ENCODE assay signal across 8 cellular contexts in the genomic region with DNA sequence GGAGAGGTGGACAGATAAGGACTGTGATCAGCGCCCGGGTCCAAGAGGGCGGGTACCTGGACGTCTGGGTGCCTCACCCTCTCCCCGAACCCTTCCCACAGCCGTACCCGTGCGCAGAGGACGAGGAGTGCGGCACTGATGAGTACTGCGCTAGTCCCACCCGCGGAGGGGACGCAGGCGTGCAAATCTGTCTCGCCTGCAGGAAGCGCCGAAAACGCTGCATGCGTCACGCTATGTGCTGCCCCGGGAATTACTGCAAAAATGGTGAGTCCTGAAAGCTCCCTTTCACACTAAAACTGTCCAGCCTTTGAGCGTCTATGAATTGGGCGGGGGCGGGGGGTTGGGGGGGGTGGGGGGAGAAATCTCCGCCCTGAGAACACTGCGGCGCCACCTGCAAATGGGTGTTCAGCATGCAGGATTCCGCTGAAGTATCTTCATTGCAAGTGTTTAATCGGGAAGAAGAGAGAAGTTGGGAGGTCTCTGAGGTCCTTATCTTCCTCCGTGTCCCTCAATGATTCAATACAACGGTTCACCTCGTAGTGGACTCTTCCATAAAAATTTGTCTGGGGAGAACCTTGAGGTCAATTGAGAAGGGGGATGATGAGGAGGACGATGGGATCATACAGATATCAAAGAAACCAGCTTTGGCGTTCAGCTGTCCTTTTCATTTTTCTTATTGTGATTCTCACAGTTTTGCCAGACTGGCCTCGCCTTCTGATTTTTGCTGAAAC. TPM values are rescaled to one million over a fixed set of nuclear protein-coding genes. Genes with fewer than 3 reads are reported as not detected.
DNase-seq lines count a peak whose midpoint lies in the region; ATAC-seq and TF ChIP-seq lines count a peak whose summit lies in the region.

No MANE protein-coding gene starts in this region.

- no peak for DNase-seq in Panc1 (ENCODE audit: low read depth, low spot score)
- peak; percentile 48 for DNase-seq in fibroblast of villous mesenchyme (ENCODE audit: low read depth)
- no peak for DNase-seq in osteocyte (ENCODE audit: extremely low spot score, unreplicated experiment)
- no peak for DNase-seq in activated CD4-positive, CD25-positive, alpha-beta regulatory T cell (lab: John Stamatoyannopoulos, UW)
- no peak for DNase-seq in mesenteric fat pad (ENCODE audit: low spot score)

- H3K4me2 ChIP-seq in DOHH2 (ENCODE audit: low read length): peak overlapping the region; percentile 89

- no peaks in the 10 kb centered on the region for H3K27me3 Mint-ChIP-seq in osteocyte (ENCODE audit: unreplicated experiment)

- H3K9me3 ChIP-seq in DOHH2 (ENCODE audit: control insufficient read depth, insufficient read depth, low read length) (no peaks in the 10 kb centered on the region), Panc1 (ENCODE audit: control insufficient read depth, insufficient read depth, low read depth, low read length) (peaks cover 7% of the 10 kb centered on the region; the same call in 1 of the 2 replicates)

- BruUV-seq in Panc1 (replicated peaks; lab: Mats Ljungman, UMichigan): no TSS peak

- in situ Hi-C loops in Panc1 (cut with HindIII; ENCODE audit: low pct_unique_long_range_greater_than_20kb, low sequenced_read_pairs): no loop called here

- H3K36me3 Mint-ChIP-seq in osteocyte (ENCODE audit: unreplicated experiment): no peaks in the 10 kb centered on the region

- no peaks in the 10 kb centered on the region for H3K9me2 ChIP-seq in DOHH2 (replicated peaks; ENCODE audit: control insufficient read depth, low read length)

- H3K9me3 Mint-ChIP-seq in osteocyte (ENCODE audit: unreplicated experiment): no peaks in the 10 kb centered on the region

- peak; percentile 22 for ATAC-seq in Panc1
- no peak for ATAC-seq in HG02970 (IDR thresholded peaks at IDR 0.05; ENCODE audit: low FRiP score, unreplicated experiment)
- ATAC-seq in GM18873 (IDR thresholded peaks at IDR 0.05; ENCODE audit: low FRiP score, unreplicated experiment): no peak

- POLR2A ChIA-PET in Panc1 (lab: Charles Lee): interaction anchor here (0.6 to 0.9 kb wide), 4 partner anchors 12 to 1335 kb away, joined by 3 to 7 read pairs (median 5); no protein-coding TSS in a partner anchor

- TF ChIP-seq CTCF in DOHH2 (IDR thresholded peaks at IDR 0.05; ENCODE audit: low read depth, low read length, poor library complexity, severe bottlenecking) (no peak), Panc1 (IDR thresholded peaks at IDR 0.05) (no peak), fibroblast of villous mesenchyme (IDR thresholded peaks at IDR 0.05; ENCODE audit: insufficient read depth, low read depth, low read length) (no peak), osteocyte (IDR thresholded peaks at IDR 0.05) (no peak)

- H3K4me1 ChIP-seq in DOHH2 (ENCODE audit: control insufficient read depth, low read length) (peaks cover 42% of the 10 kb centered on the region), Panc1 (ENCODE audit: control insufficient read depth, insufficient read depth, low read length) (peaks cover 53% of the 10 kb centered on the region)

- intact Hi-C loops in Panc1 (cut with micrococcal nuclease; ENCODE audit: unreplicated experiment): loop anchor here (2.0 to 5.0 kb wide), 2 partner anchors 252 to 467 kb away; no protein-coding TSS in a partner anchor

- H3K27me3 ChIP-seq in DOHH2 (ENCODE audit: control insufficient read depth, low read length) (no peaks in the 10 kb centered on the region; the same call in 1 of the 2 replicates), Panc1 (ENCODE audit: control insufficient read depth, insufficient read depth, low read length) (no peaks in the 10 kb centered on the region)

- peak overlapping the region; percentile 93 for H3K4me3 ChIP-seq in DOHH2 (ENCODE audit: low read length)
- H3K4me3 ChIP-seq in Panc1 (ENCODE audit: low read depth in 2 of 2, low read length in 2 of 2): peak overlapping the region; percentile 91 to 97
- H3K4me3 ChIP-seq in fibroblast of villous mesenchyme (ENCODE audit: low read depth, low read length): peak overlapping the region; percentile 92

- H3F3A ChIP-seq in DOHH2 (ENCODE audit: control insufficient read depth, insufficient read depth): no peaks in the 10 kb centered on the region

- H3K4me1 Mint-ChIP-seq in osteocyte (ENCODE audit: unreplicated experiment): peaks cover 62% of the 10 kb centered on the region

- no peaks in the 10 kb centered on the region for H4K20me1 ChIP-seq in DOHH2 (ENCODE audit: control insufficient read depth, insufficient read depth, low read depth, low read length)

- H3K79me2 ChIP-seq in DOHH2 (ENCODE audit: control insufficient read depth, low read length): no peaks in the 10 kb centered on the region

- no peaks in the 10 kb centered on the region; the same call in 1 of the 2 replicates for H3K36me3 ChIP-seq in DOHH2 (ENCODE audit: control insufficient read depth, low read length)
- H3K36me3 ChIP-seq in Panc1 (ENCODE audit: control insufficient read depth, insufficient read depth, low read length): peaks cover 27% of the 10 kb centered on the region

- CTCF ChIA-PET in Panc1 (lab: Charles Lee): interaction anchor here (0.7 to 1.2 kb wide), 3 partner anchors 214 to 252 kb away, joined by 3 to 12 read pairs (median 6); no protein-coding TSS in a partner anchor

- H3K27ac ChIP-seq in DOHH2 (ENCODE audit: low read depth, low read length) (no peak overlapping the region), Panc1 (ENCODE audit: low read length) (peak overlapping the region; percentile 100)

- peak overlapping the region; percentile 85 for H3K27ac Mint-ChIP-seq in osteocyte (ENCODE audit: unreplicated experiment)

- peak overlapping the region; percentile 91 for H3K4me3 Mint-ChIP-seq in osteocyte (ENCODE audit: unreplicated experiment)

RNA-seq across cellular contexts. Expression of a gene that starts 0.9 kb away (rescaled TPM):
- total RNA-seq in Panc1 (2021; ENCODE audit: unreplicated experiment): 563 TPM
- 415 TPM for polyA plus RNA-seq in Panc1 (2012; ENCODE audit: insufficient read length)
- 84.4 and 138 TPM in 2 replicates for total RNA-seq in fibroblast of villous mesenchyme
- total RNA-seq in osteocyte: 23.9 and 27.8 TPM in 2 replicates
- 11.4 TPM for total RNA-seq in mesenteric fat pad
